Comparison of ENCODE assay signal across 24 cellular contexts in genomic region chr16:63061319-63061718, GRCh38.
DNase-seq lines count a peak whose midpoint lies in the region; ATAC-seq, FAIRE-seq and TF ChIP-seq lines count a peak whose summit lies in the region.
"Had no signal": no experiment of that assay in that cellular context is flagged by ENCODE, and none has a peak within 500 bp of the region (broad histone marks: within the 10 kb centered on the region; RNA-seq: fewer than 3 reads in every experiment).

No MANE protein-coding gene starts in this region.

- no peak overlapping the region for H4K8ac ChIP-seq in H9 (replicated peaks; ENCODE audit: insufficient read length, low read depth, low read length)

- no peak overlapping the region for H3K4me2 ChIP-seq in H9 (ENCODE audit: insufficient read depth, insufficient read length, low read length)
- H3K4me2 ChIP-seq: A549; BLaER1 treated with 17β-estradiol and CSF1 and Interleukin-3, amounts not matched to agents 10 nM and 100 nM had no signal

- H3K4me1 Mint-ChIP-seq in H9, result peaks cover 11 to 12% of the 10 kb centered on the region in 2 experiments
- H3K4me1 Mint-ChIP-seq in chondrocyte (ENCODE audit: low read depth), result no peaks in the 10 kb centered on the region

- no peak overlapping the region for H2BK12ac ChIP-seq in H9 (ENCODE audit: insufficient read length, low read depth, low read length)

- WGBS in H9 (ENCODE audit: extremely low coverage, insufficient read length, low lambda C conversion rate), result no CpG with 5 or more reads among the region's 10 CpGs

- H3K56ac ChIP-seq in H9 (ENCODE audit: insufficient read length, low read depth, low read length), result no peak overlapping the region

- H3K4me3 ChIP-seq in kidney (ENCODE audit: low read length in 2 of 2) (no peak overlapping the region), upper lobe of right lung (no peak overlapping the region)
- H3K4me3 ChIP-seq: A549; BLaER1 treated with 17β-estradiol and CSF1 and Interleukin-3, amounts not matched to agents 10 nM and 100 nM; MG63 had no signal

- H3K23me2 ChIP-seq in H9 (ENCODE audit: insufficient read length, low read depth, low read length, poor library complexity, severe bottlenecking), result no peaks in the 10 kb centered on the region

- no peak overlapping the region for H3K9ac ChIP-seq in H9 (ENCODE audit: extremely low read depth, insufficient read length, low read length)
- no peak overlapping the region for H3K9ac ChIP-seq in kidney (ENCODE audit: low read length in 2 of 2)
- H3K9ac ChIP-seq: BLaER1 treated with 17β-estradiol and CSF1 and Interleukin-3, amounts not matched to agents 10 nM and 100 nM had no signal

- H3K27ac Mint-ChIP-seq in H9 (peak overlapping the region in 1 of 3 experiments; percentile 1; a peak in 2 of 7 replicates), chondrocyte (ENCODE audit: unreplicated experiment) (no peak overlapping the region)
- H3K27ac Mint-ChIP-seq: CD4-positive, alpha-beta T cell had no signal

- H2BK15ac ChIP-seq in H9 (ENCODE audit: low read depth, low read length), result no peak overlapping the region

- H2BK120ac ChIP-seq in H9 (ENCODE audit: low read depth, low read length, poor library complexity, severe bottlenecking), result no peak overlapping the region

- ATAC-seq in upper lobe of right lung (peak; percentile 17), GM18502 (IDR thresholded peaks at IDR 0.05; ENCODE audit: poor library complexity, unreplicated experiment) (no peak)
- ATAC-seq: A549, Panc1 had no signal

- no peaks in the 10 kb centered on the region for H3K79me2 ChIP-seq in H9 (ENCODE audit: insufficient read depth, low read length)

- no peak overlapping the region for H2BK20ac ChIP-seq in H9 (ENCODE audit: low read depth, low read length, poor library complexity, severe bottlenecking)

- no peak overlapping the region for H2AFZ ChIP-seq in H9 (ENCODE audit: low read length)

- H3K27me3 Mint-ChIP-seq in H9 (ENCODE audit: low read depth) (no peaks in the 10 kb centered on the region; the same call in 1 of the 2 replicates), chondrocyte (ENCODE audit: low read depth) (peaks cover 2% of the 10 kb centered on the region)
- H3K27me3 Mint-ChIP-seq: CD4-positive, alpha-beta T cell had no signal

- no peaks in the 10 kb centered on the region for H4K20me1 ChIP-seq in H9 (ENCODE audit: control insufficient read depth, insufficient read depth, insufficient read length)
- H4K20me1 ChIP-seq: BLaER1 treated with 17β-estradiol and CSF1 and Interleukin-3, amounts not matched to agents 10 nM and 100 nM had no signal

- no peaks in the 10 kb centered on the region for H3K9me3 ChIP-seq in H9 (ENCODE audit: control insufficient read depth, low read depth, low read length)
- no peaks in the 10 kb centered on the region for H3K9me3 ChIP-seq in kidney (ENCODE audit: control insufficient read depth in 1 of 2, low read length in 2 of 2)
- no peaks in the 10 kb centered on the region for H3K9me3 ChIP-seq in upper lobe of right lung
- H3K9me3 ChIP-seq: A549; BLaER1 treated with 17β-estradiol and CSF1 and Interleukin-3, amounts not matched to agents 10 nM and 100 nM; MG63 had no signal

- H3K79me1 ChIP-seq in H9 (ENCODE audit: insufficient read depth, low read depth, low read length, poor library complexity, severe bottlenecking), result no peaks in the 10 kb centered on the region

- peak; percentile 42 for DNase-seq in H9
- peak; percentile 64 for DNase-seq in chondrocyte (ENCODE audit: low spot score)
- peak; percentile 48 for DNase-seq in kidney
- no peak for DNase-seq in upper lobe of right lung
- DNase-seq in NCI-H1417 (lab: John Stamatoyannopoulos, UW), result no peak
- no peak for DNase-seq in GM10266 (ENCODE audit: extremely low spot score)
- no peak for DNase-seq in COLO668 (lab: John Stamatoyannopoulos, UW; ENCODE audit: unreplicated experiment)
- DNase-seq: AML-193; CD4-positive, alpha-beta T cell; COR-L47; GDM1; KBM-7; MG63; NCI-H1694; NCI-H2029 treated with DMSO at 0.1 percent for 48 hours; NCI-H446 treated with DMSO at 0.1 percent for 48 hours; NCI-H526; SHP77 treated with DMSO at 0.1 percent for 48 hours had no signal

- no peak overlapping the region for H3K4ac ChIP-seq in H9 (ENCODE audit: low read depth, low read length)

- H3K27me3 ChIP-seq in H9 (ENCODE audit: insufficient read depth, low read length) (no peaks in the 10 kb centered on the region), upper lobe of right lung (no peaks in the 10 kb centered on the region)
- H3K27me3 ChIP-seq: BLaER1 treated with 17β-estradiol and CSF1 and Interleukin-3, amounts not matched to agents 10 nM and 100 nM; MG63 had no signal

- TF ChIP-seq CTCF in H9 (conservative IDR thresholded peaks at IDR 0.05) (peak; percentile 38; the same call in 2 of the 3 replicates), chondrocyte (IDR thresholded peaks at IDR 0.05) (no peak), kidney (IDR thresholded peaks at IDR 0.05; ENCODE audit: borderline replicate concordance, extremely low read depth, insufficient read depth) (no peak), upper lobe of right lung (IDR thresholded peaks at IDR 0.05) (no peak), GM10266 (IDR thresholded peaks at IDR 0.05; ENCODE audit: control insufficient read depth, insufficient read depth, low read depth, missing control alignments) (no peak)

- no peak for FAIRE-seq in kidney (lab: Jason Lieb, UNC)
- FAIRE-seq: A549, GM12891 had no signal

- H3K9me3 Mint-ChIP-seq in H9 (peaks cover 2 to 3% of the 10 kb centered on the region in 2 experiments; a peak in 1 of 5 replicates), chondrocyte (ENCODE audit: low read depth) (no peaks in the 10 kb centered on the region)

- H3K4me1 ChIP-seq in H9 (ENCODE audit: insufficient read depth, low read length) (no peaks in the 10 kb centered on the region; the same call in 1 of the 2 replicates), kidney (ENCODE audit: control insufficient read depth in 1 of 2, insufficient read depth in 1 of 2, low read depth in 1 of 2, low read length in 2 of 2) (no peaks in the 10 kb centered on the region), upper lobe of right lung (no peaks in the 10 kb centered on the region)
- H3K4me1 ChIP-seq: A549; BLaER1 treated with 17β-estradiol and CSF1 and Interleukin-3, amounts not matched to agents 10 nM and 100 nM had no signal

- H3K36me3 Mint-ChIP-seq in H9 (ENCODE audit: insufficient read depth in 1 of 3, low read depth in 3 of 3), result peaks cover 0 to 6% (median 0%) of the 10 kb centered on the region in 3 experiments; a peak in 1 of 7 replicates
- H3K36me3 Mint-ChIP-seq in chondrocyte (ENCODE audit: low read depth), result no peaks in the 10 kb centered on the region

- H3K18ac ChIP-seq in H9 (ENCODE audit: insufficient read length, low read depth, low read length), result no peak overlapping the region

- H4K5ac ChIP-seq in H9 (ENCODE audit: insufficient read length, low read depth, low read length), result no peak overlapping the region

- no peak overlapping the region for H3K23ac ChIP-seq in H9 (ENCODE audit: insufficient read length, low read depth, low read length)

- H3K36me3 ChIP-seq in kidney (ENCODE audit: control insufficient read depth in 1 of 2, insufficient read depth in 2 of 2, low read length in 2 of 2) (no peaks in the 10 kb centered on the region), upper lobe of right lung (no peaks in the 10 kb centered on the region)
- H3K36me3 ChIP-seq: BLaER1 treated with 17β-estradiol and CSF1 and Interleukin-3, amounts not matched to agents 10 nM and 100 nM; MG63 had no signal

- H3T11ph ChIP-seq in H9 (ENCODE audit: low read length), result no peak overlapping the region

- no peak overlapping the region for H4K91ac ChIP-seq in H9 (ENCODE audit: insufficient read length, low read depth, low read length)

- no peak overlapping the region for H2BK5ac ChIP-seq in H9 (ENCODE audit: insufficient read length, low read length)

- no peak overlapping the region for H2AK5ac ChIP-seq in H9 (ENCODE audit: insufficient read length, low read length)

- intact Hi-C loops in kidney (cut with DNase I) (no loop called here), upper lobe of right lung (cut with DNase I) (no loop called here)

- no peak overlapping the region for H3K27ac ChIP-seq in H9 (ENCODE audit: insufficient read length, low read depth, low read length)
- H3K27ac ChIP-seq in kidney (ENCODE audit: low read depth in 2 of 2, low read length in 2 of 2), result no peak overlapping the region
- no peak overlapping the region for H3K27ac ChIP-seq in upper lobe of right lung
- H3K27ac ChIP-seq: A549; BLaER1 treated with 17β-estradiol and CSF1 and Interleukin-3, amounts not matched to agents 10 nM and 100 nM; RWPE1 had no signal

- H3K14ac ChIP-seq in H9 (ENCODE audit: insufficient read depth, low read length), result no peak overlapping the region

- H3K4me3 Mint-ChIP-seq in H9 (no peak overlapping the region), chondrocyte (ENCODE audit: unreplicated experiment) (no peak overlapping the region)
- H3K4me3 Mint-ChIP-seq: CD4-positive, alpha-beta T cell had no signal

Comparison
In these comparisons a context has a peak if more than half of its experiments do, and no peak if none do; other contexts are left out.
1. DNase-seq: peak in H9 (single experiment), chondrocyte (single experiment) and kidney (single experiment); none in upper lobe of right lung (single experiment), NCI-H1417 (0 of 3), GM10266 (single experiment) and COLO668 (single experiment).